Comparison of ENCODE assay signal across 18 cellular contexts in the genomic region with DNA sequence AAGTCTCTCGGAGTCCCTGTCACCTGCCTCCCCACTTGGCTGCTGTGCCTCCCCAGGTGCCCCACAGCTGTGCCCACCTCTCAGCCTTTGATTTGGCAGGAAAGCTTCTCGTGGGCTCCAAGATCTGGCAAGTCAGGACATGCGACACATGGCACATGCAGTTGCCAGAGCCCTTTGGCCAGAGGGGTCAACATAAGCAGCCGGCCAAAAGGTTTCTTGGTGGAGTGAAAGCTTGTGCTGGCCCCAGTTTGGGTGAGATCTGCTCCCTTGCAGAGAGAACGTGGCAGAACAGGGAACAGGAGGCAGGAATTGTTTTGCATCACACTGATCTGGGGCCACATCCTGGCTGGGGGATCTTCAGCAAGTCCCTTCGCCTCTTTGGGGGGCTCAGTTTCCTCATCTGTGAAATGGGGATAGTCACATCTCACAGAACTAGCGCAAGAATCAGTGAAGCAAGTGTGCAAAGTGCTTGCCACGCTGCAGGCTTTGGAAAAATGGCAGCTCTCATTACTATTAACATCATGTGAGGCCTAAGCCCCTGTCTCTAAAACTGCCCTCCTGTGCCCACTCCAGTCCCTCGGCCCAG.
"Had no signal": no experiment of that assay in that cellular context is flagged by ENCODE, and none has a peak within 500 bp of the region (broad histone marks: within the 10 kb centered on the region; RNA-seq: fewer than 3 reads in every experiment).

No MANE protein-coding gene starts in this region.

- H3K27ac ChIP-seq: brain microvascular endothelial cell, parathyroid adenoma, testis, upper lobe of left lung, VCaP had no signal

- H3K79me2 ChIP-seq: parathyroid adenoma had no signal

- ATAC-seq: activated CD8-positive, alpha-beta T cell treated with anti-CD3 and anti-CD28 coated beads, Interleukin-2, amount 10 ng/mL, durations not matched to agents 7 days and 5 days; activated naive CD4-positive, alpha-beta T cell treated with anti-CD3 and anti-CD28 coated beads, Interleukin-2, amount 50 U/mL, for 72 hours; SK-N-SH treated with all-trans-retinoic acid at 6 μM for 48 hours; stimulated activated naive B cell treated with anti-CD40 and anti-IgM and Interleukin-4, amounts not matched to agents 10 μg/mL and 1 μg/mL and 100 μg/mL, for 72 hours had no signal

- H3K4me1 ChIP-seq: parathyroid adenoma, testis had no signal

- H3K9me3 ChIP-seq: sigmoid colon, testis, upper lobe of left lung had no signal

- H3K9ac ChIP-seq: parathyroid adenoma had no signal

- H2AFZ ChIP-seq: parathyroid adenoma had no signal

- DNase-seq: activated CD4-positive, alpha-beta T cell treated with anti-CD3 and anti-CD28 coated beads for 1 hour; activated CD4-positive, alpha-beta T cell treated with anti-CD3 and anti-CD28 coated beads, Interleukin-2, amount 50 U/mL, for 1 hour; activated CD8-positive, alpha-beta T cell treated with anti-CD3 and anti-CD28 coated beads, Interleukin-2, amount 10 ng/mL, durations not matched to agents 7 days and 5 days; brain microvascular endothelial cell; foreskin fibroblast; mesenchymal stem cell; stimulated activated CD4-positive, alpha-beta T cell treated with anti-CD3 and anti-CD28 coated beads, Interleukin-2, amount 100 ng/mL, for 48 hours; stimulated activated CD8-positive, alpha-beta memory T cell treated with anti-CD3 and anti-CD28 coated beads, Interleukin-4, amount 100 ng/mL, for 48 hours; stimulated activated naive B cell treated with anti-CD40 and anti-IgM and Interleukin-4, amounts not matched to agents 10 μg/mL and 1 μg/mL and 100 μg/mL, for 72 hours; testis; upper lobe of left lung had no signal

- H3K27me3 ChIP-seq: brain microvascular endothelial cell, sigmoid colon, testis, upper lobe of left lung had no signal

- H3K4me3 ChIP-seq: sigmoid colon, smooth muscle cell, testis, upper lobe of left lung had no signal

- FAIRE-seq: endometrium had no signal

- H3K36me3 ChIP-seq: brain microvascular endothelial cell, sigmoid colon, upper lobe of left lung had no signal
